ENCODE assay signal across 10 cellular contexts in the genomic region with DNA sequence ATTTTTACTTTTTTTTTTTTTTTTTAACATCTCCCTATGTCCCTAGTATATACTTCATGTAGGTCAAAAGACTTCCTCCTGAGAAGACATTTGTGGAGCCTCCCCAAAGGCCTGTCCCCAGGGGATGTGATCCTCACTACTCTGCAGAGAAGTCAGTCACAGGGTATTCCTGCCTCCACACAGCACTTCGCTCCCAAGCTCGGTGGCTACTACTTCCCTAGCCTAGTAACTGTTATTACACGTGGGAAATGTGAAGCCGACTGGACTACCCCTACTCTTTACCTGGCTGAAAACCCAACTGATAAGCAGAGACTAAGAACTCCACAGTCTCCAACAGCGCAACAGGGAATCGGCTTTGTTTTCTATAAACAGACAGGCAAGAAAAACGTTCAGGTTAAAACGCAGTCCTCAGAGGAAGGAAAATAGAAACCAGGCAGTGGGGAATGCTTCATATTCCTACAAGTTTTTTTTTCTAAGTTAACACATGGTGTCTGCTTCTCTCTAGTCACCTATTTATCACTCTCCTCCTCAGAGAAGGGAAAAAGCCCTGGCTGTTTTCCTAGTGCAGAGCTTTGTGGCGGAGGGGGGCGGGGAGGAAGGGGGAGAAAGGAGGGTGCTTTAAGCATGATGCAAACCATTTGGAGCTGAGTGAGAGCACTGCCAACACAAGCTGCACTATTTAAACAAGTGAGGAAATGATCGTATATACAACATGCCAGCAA.
DNase-seq lines count a peak whose midpoint lies in the region; ATAC-seq, FAIRE-seq and TF ChIP-seq lines count a peak whose summit lies in the region.
"Had no signal": no experiment of that assay in that cellular context is flagged by ENCODE, and none has a peak within 500 bp of the region (broad histone marks: within the 10 kb centered on the region; RNA-seq: fewer than 3 reads in every experiment).

No MANE protein-coding gene starts in this region.

- peaks cover 13% of the 10 kb centered on the region for H3K36me3 ChIP-seq in astrocyte (ENCODE audit: insufficient read depth, low read length)
- H3K36me3 ChIP-seq in small intestine (ENCODE audit: control insufficient read depth in 2 of 2, insufficient read depth in 2 of 2, low read length in 2 of 2), result peaks cover 5 to 8% of the 10 kb centered on the region in 2 donors
- peaks cover 0 to 76% (median 2%) of the 10 kb centered on the region in 3 experiments for H3K36me3 ChIP-seq in naive thymus-derived CD4-positive, alpha-beta T cell (ENCODE audit: control insufficient read depth in 2 of 3, insufficient read depth in 3 of 3, low read length in 3 of 3)

- peak overlapping the region; percentile 94 for H3K9ac ChIP-seq in astrocyte (ENCODE audit: low read length)

- H3K4me2 ChIP-seq in astrocyte (ENCODE audit: low read length), result peak overlapping the region; percentile 83

- peak overlapping the region; percentile 15 for H2AFZ ChIP-seq in astrocyte (ENCODE audit: low read depth, low read length)

- TF ChIP-seq CTCF in astrocyte (IDR thresholded peaks at IDR 0.05; ENCODE audit: insufficient read depth, low read depth, low read length), result no peak

- H3K27ac Mint-ChIP-seq in astrocyte (ENCODE audit: unreplicated experiment), result peak overlapping the region; percentile 96
- H3K27ac Mint-ChIP-seq in activated CD8-positive, alpha-beta memory T cell treated with anti-CD3 and anti-CD28 coated beads, Interleukin-2, amount 10 ng/mL, durations not matched to agents 7 days and 5 days, result no peak overlapping the region
- no peak overlapping the region for H3K27ac Mint-ChIP-seq in naive thymus-derived CD4-positive, alpha-beta T cell
- H3K27ac Mint-ChIP-seq: activated naive CD8-positive, alpha-beta T cell had no signal

- 55 to 78% (median 77%) methylated on average over 11 of the region's 11 CpGs for WGBS in small intestine, 3 donors

- POLR2A ChIA-PET in naive thymus-derived CD4-positive, alpha-beta T cell (lab: Charles Lee), result no interaction called here

- no peaks in the 10 kb centered on the region for H3K9me3 ChIP-seq in astrocyte (ENCODE audit: insufficient read depth, low read depth, low read length)
- H3K9me3 ChIP-seq in small intestine (ENCODE audit: control insufficient read depth, low read depth), result no peaks in the 10 kb centered on the region
- H3K9me3 ChIP-seq in naive thymus-derived CD4-positive, alpha-beta T cell (ENCODE audit: control insufficient read depth in 2 of 3, low read length in 3 of 3), result no peaks in the 10 kb centered on the region

- peaks cover 59% of the 10 kb centered on the region for H3K4me1 Mint-ChIP-seq in astrocyte (ENCODE audit: low read depth, unreplicated experiment)
- peaks cover 36% of the 10 kb centered on the region for H3K4me1 Mint-ChIP-seq in activated CD8-positive, alpha-beta memory T cell treated with anti-CD3 and anti-CD28 coated beads, Interleukin-2, amount 10 ng/mL, durations not matched to agents 7 days and 5 days
- H3K4me1 Mint-ChIP-seq in naive thymus-derived CD4-positive, alpha-beta T cell, result peaks cover 0 to 35% (median 4%) of the 10 kb centered on the region in 7 donors

- peak; percentile 87 for FAIRE-seq in astrocyte (lab: Jason Lieb, UNC)
- no peak for FAIRE-seq in small intestine (lab: Jason Lieb, UNC)
- FAIRE-seq: H1 had no signal

- H3K79me2 ChIP-seq in astrocyte (ENCODE audit: insufficient read depth, low read length), result peaks cover 18% of the 10 kb centered on the region

- DNase-seq in HS-5 (ENCODE audit: low read depth) (peak; percentile 60), astrocyte (ENCODE audit: low read depth) (peak; percentile 100), iris pigment epithelial cell (ENCODE audit: low read depth) (peak; percentile 99), small intestine (peak; percentile 7)
- no peak for DNase-seq in activated CD8-positive, alpha-beta memory T cell treated with anti-CD3 and anti-CD28 coated beads, Interleukin-2, amount 10 ng/mL, durations not matched to agents 7 days and 5 days
- DNase-seq in naive thymus-derived CD4-positive, alpha-beta T cell, result no peak

- H3K36me3 Mint-ChIP-seq in astrocyte (ENCODE audit: low read depth, unreplicated experiment), result peaks cover 25% of the 10 kb centered on the region
- H3K36me3 Mint-ChIP-seq in activated CD8-positive, alpha-beta memory T cell treated with anti-CD3 and anti-CD28 coated beads, Interleukin-2, amount 10 ng/mL, durations not matched to agents 7 days and 5 days, result peaks cover 34% of the 10 kb centered on the region
- H3K36me3 Mint-ChIP-seq in naive thymus-derived CD4-positive, alpha-beta T cell, result peaks cover 18 to 45% (median 21%) of the 10 kb centered on the region in 5 donors

- CTCF ChIA-PET in activated CD8-positive, alpha-beta memory T cell treated with anti-CD3 and anti-CD28 coated beads, Interleukin-2, amount 10 ng/mL, durations not matched to agents 7 days and 5 days (lab: Charles Lee), result interaction anchor here (0.6 kb wide), 1 partner anchor 23 kb away, joined by 3 read pairs; no protein-coding TSS in a partner anchor
- CTCF ChIA-PET in naive thymus-derived CD4-positive, alpha-beta T cell (lab: Charles Lee), result interaction anchor here (0.5 kb wide), 1 partner anchor 9 kb away, joined by 3 read pairs; no protein-coding TSS in a partner anchor

- H3K27ac ChIP-seq in astrocyte (ENCODE audit: low read depth, low read length) (peak overlapping the region; percentile 99), small intestine (ENCODE audit: low read depth in 1 of 2, low read length in 1 of 2) (peak overlapping the region; percentile 9 to 92)
- no peak overlapping the region for H3K27ac ChIP-seq in naive thymus-derived CD4-positive, alpha-beta T cell (ENCODE audit: low read depth, low read length)

- no peaks in the 10 kb centered on the region for H3K27me3 Mint-ChIP-seq in astrocyte (ENCODE audit: low read depth, unreplicated experiment)
- no peaks in the 10 kb centered on the region for H3K27me3 Mint-ChIP-seq in activated CD8-positive, alpha-beta memory T cell treated with anti-CD3 and anti-CD28 coated beads, Interleukin-2, amount 10 ng/mL, durations not matched to agents 7 days and 5 days
- no peaks in the 10 kb centered on the region for H3K27me3 Mint-ChIP-seq in naive thymus-derived CD4-positive, alpha-beta T cell
- H3K27me3 Mint-ChIP-seq: activated naive CD8-positive, alpha-beta T cell had no signal

- no peaks in the 10 kb centered on the region for H3K27me3 ChIP-seq in astrocyte (ENCODE audit: insufficient read depth, low read length)
- H3K27me3 ChIP-seq in small intestine (ENCODE audit: control insufficient read depth in 2 of 2, insufficient read depth in 2 of 2, low read length in 2 of 2), result no peaks in the 10 kb centered on the region
- H3K27me3 ChIP-seq in naive thymus-derived CD4-positive, alpha-beta T cell (ENCODE audit: control insufficient read depth in 2 of 2, insufficient read depth in 2 of 2, low read length in 2 of 2), result no peaks in the 10 kb centered on the region

- H3K4me1 ChIP-seq in astrocyte (ENCODE audit: insufficient read depth, low read length), result peaks cover 50% of the 10 kb centered on the region
- H3K4me1 ChIP-seq in small intestine (ENCODE audit: control insufficient read depth in 2 of 2, insufficient read depth in 1 of 2, low read depth in 1 of 2, low read length in 1 of 2), result peaks cover 0 to 9% of the 10 kb centered on the region in 2 donors
- H3K4me1 ChIP-seq in naive thymus-derived CD4-positive, alpha-beta T cell (ENCODE audit: control insufficient read depth in 2 of 2, insufficient read depth in 2 of 2, low read length in 2 of 2), result no peaks in the 10 kb centered on the region

- H3K9me3 Mint-ChIP-seq in astrocyte (ENCODE audit: unreplicated experiment), result no peaks in the 10 kb centered on the region
- no peaks in the 10 kb centered on the region for H3K9me3 Mint-ChIP-seq in activated CD8-positive, alpha-beta memory T cell treated with anti-CD3 and anti-CD28 coated beads, Interleukin-2, amount 10 ng/mL, durations not matched to agents 7 days and 5 days (ENCODE audit: low read depth)
- no peaks in the 10 kb centered on the region for H3K9me3 Mint-ChIP-seq in naive thymus-derived CD4-positive, alpha-beta T cell

- no peak for ATAC-seq in activated CD8-positive, alpha-beta memory T cell treated with anti-CD3 and anti-CD28 coated beads, Interleukin-2, amount 10 ng/mL, durations not matched to agents 7 days and 5 days
- ATAC-seq in GM18868 (IDR thresholded peaks at IDR 0.05; ENCODE audit: unreplicated experiment) (no peak), HG03108 (IDR thresholded peaks at IDR 0.05; ENCODE audit: unreplicated experiment) (no peak)
- ATAC-seq in naive thymus-derived CD4-positive, alpha-beta T cell, result no peak

- H4K20me1 ChIP-seq in astrocyte (ENCODE audit: insufficient read depth, low read length), result no peaks in the 10 kb centered on the region

- H3K4me3 Mint-ChIP-seq in astrocyte (ENCODE audit: unreplicated experiment), result no peak overlapping the region
- H3K4me3 Mint-ChIP-seq in activated CD8-positive, alpha-beta memory T cell treated with anti-CD3 and anti-CD28 coated beads, Interleukin-2, amount 10 ng/mL, durations not matched to agents 7 days and 5 days, result no peak overlapping the region
- no peak overlapping the region for H3K4me3 Mint-ChIP-seq in naive thymus-derived CD4-positive, alpha-beta T cell
- H3K4me3 Mint-ChIP-seq: activated naive CD8-positive, alpha-beta T cell had no signal

- H3K4me3 ChIP-seq in astrocyte (ENCODE audit: insufficient read depth, low read depth, low read length) (no peak overlapping the region), small intestine (ENCODE audit: low read depth in 1 of 2, low read length in 2 of 2) (no peak overlapping the region)
- H3K4me3 ChIP-seq in naive thymus-derived CD4-positive, alpha-beta T cell (ENCODE audit: low read length), result no peak overlapping the region

- intact Hi-C loops in naive thymus-derived CD4-positive, alpha-beta T cell (cut with micrococcal nuclease), result loop anchor here in 1 of 2 donors (5.0 kb wide), 1 partner anchor 110 kb away; no protein-coding TSS in a partner anchor

Comparison
In these comparisons a context has a peak if more than half of its experiments do, and no peak if none do; other contexts are left out.
1. DNase-seq: peak in HS-5 (single experiment), astrocyte (single experiment), iris pigment epithelial cell (single experiment) and small intestine (single experiment); none in activated CD8-positive, alpha-beta memory T cell treated with anti-CD3 and anti-CD28 coated beads, Interleukin-2, amount 10 ng/mL, durations not matched to agents 7 days and 5 days (single experiment) and naive thymus-derived CD4-positive, alpha-beta T cell (0 of 9).